ENCODE assay signal across 8 cellular contexts in the genomic region with DNA sequence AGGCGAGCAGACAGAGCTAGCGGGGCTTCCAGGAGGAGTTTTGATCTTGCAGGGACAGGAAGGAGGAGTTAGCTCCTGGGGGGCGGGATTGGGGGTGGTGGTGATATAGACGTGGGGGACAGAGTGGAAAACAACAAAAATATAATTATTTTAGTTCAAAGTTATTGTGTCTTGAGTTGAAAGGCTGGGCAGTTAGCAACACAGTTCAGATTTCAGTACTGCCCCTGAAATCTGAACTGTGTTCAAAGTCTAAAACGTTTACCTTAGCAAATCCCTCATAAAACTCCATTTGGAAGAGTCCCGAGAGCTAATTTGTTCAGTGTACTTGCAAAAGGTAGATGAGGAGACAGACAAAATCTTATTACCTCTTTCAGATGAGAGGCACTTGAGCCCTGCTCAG. TPM values are rescaled to one million over a fixed set of nuclear protein-coding genes. Genes with fewer than 3 reads are reported as not detected.
DNase-seq lines count a peak whose midpoint lies in the region; ATAC-seq and TF ChIP-seq lines count a peak whose summit lies in the region.
"Not testable (repeated sequence)": the region's sequence is repeated elsewhere in the genome, so short reads cannot be mapped to it uniquely, and the experiment has no call there.

No MANE protein-coding gene starts in this region.

- H2BK120ac ChIP-seq in neuronal stem cell (ENCODE audit: low read depth, low read length), result not testable (repeated sequence)

- H2AFZ ChIP-seq in Karpas-422 (ENCODE audit: low read length), result not testable (repeated sequence)
- H2AFZ ChIP-seq in neuronal stem cell (ENCODE audit: low read length), result peak overlapping the region; percentile 97

- not testable (repeated sequence) for H3K23ac ChIP-seq in neuronal stem cell (ENCODE audit: low read depth, low read length, poor library complexity)

- H3K36me3 ChIP-seq in CD8-positive, alpha-beta T cell (ENCODE audit: insufficient read depth, low read length); Karpas-422 (ENCODE audit: insufficient read depth, low read length); Peyer's patch; iPS-20b (ENCODE audit: insufficient read depth, low read depth, low read length); neuronal stem cell (replicated peaks in 1 of 2; ENCODE audit: control insufficient read depth in 2 of 2, insufficient read depth in 2 of 2, low read length in 2 of 2); testis (ENCODE audit: low read depth, missing control alignments): not testable (repeated sequence)

- H3K4me2 ChIP-seq in Karpas-422 (ENCODE audit: low read depth, low read length, poor library complexity, severe bottlenecking) (peak overlapping the region; percentile 95), neuronal stem cell (ENCODE audit: insufficient read depth, low read length, poor library complexity, severe bottlenecking) (peak overlapping the region; percentile 2)

- H2BK15ac ChIP-seq in neuronal stem cell (ENCODE audit: low read length), result not testable (repeated sequence)

- not testable (repeated sequence) for H3K36me3 Mint-ChIP-seq in CD8-positive, alpha-beta T cell; activated T-cell treated with anti-CD3 and anti-CD28 coated beads, Interleukin-2, amount 50 U/mL, for 4 hours (ENCODE audit: insufficient read depth)

- not testable (repeated sequence) for H3K79me1 ChIP-seq in neuronal stem cell (ENCODE audit: low read depth, low read length)

- not testable (repeated sequence) for H2BK12ac ChIP-seq in neuronal stem cell (ENCODE audit: low read length)

- H3K18ac ChIP-seq in neuronal stem cell (ENCODE audit: low read length), result not testable (repeated sequence)

- not testable (repeated sequence) for H4K91ac ChIP-seq in neuronal stem cell (ENCODE audit: low read depth, low read length, poor library complexity)

- TF ChIP-seq CTCF in CD8-positive, alpha-beta T cell (IDR thresholded peaks at IDR 0.05); Peyer's patch (IDR thresholded peaks at IDR 0.05); coronary artery (IDR thresholded peaks at IDR 0.05); testis (IDR thresholded peaks at IDR 0.05): not testable (repeated sequence)

- DNase-seq in CD8-positive, alpha-beta T cell; Karpas-422; Peyer's patch; activated T-cell treated with anti-CD3 and anti-CD28 coated beads, Interleukin-2, amount 50 U/mL, for 4 hours; coronary artery (ENCODE audit: low spot score); neuronal stem cell (ENCODE audit: low spot score); testis: not testable (repeated sequence)

- H3K9me3 ChIP-seq in CD8-positive, alpha-beta T cell (ENCODE audit: low read length); Karpas-422 (ENCODE audit: low read length); Peyer's patch; iPS-20b (ENCODE audit: insufficient read depth, low read depth, low read length); neuronal stem cell (replicated peaks in 1 of 2; ENCODE audit: control insufficient read depth in 2 of 2, insufficient read depth in 1 of 2, low read depth in 1 of 2, low read length in 2 of 2); testis: not testable (repeated sequence)

- not testable (repeated sequence) for H4K8ac ChIP-seq in neuronal stem cell (ENCODE audit: low read depth, low read length)

- TF ChIP-seq POLR2A in Peyer's patch (IDR thresholded peaks at IDR 0.05); testis (IDR thresholded peaks at IDR 0.05): not testable (repeated sequence)

- not testable (repeated sequence) for H3K9me3 Mint-ChIP-seq in CD8-positive, alpha-beta T cell; activated T-cell treated with anti-CD3 and anti-CD28 coated beads, Interleukin-2, amount 50 U/mL, for 4 hours

- not testable (repeated sequence) for H3K27me3 ChIP-seq in CD8-positive, alpha-beta T cell (ENCODE audit: insufficient read depth, low read length); Karpas-422 (ENCODE audit: low read length); Peyer's patch; iPS-20b (ENCODE audit: insufficient read depth, low read length); neuronal stem cell (ENCODE audit: control insufficient read depth in 3 of 3, insufficient read depth in 3 of 3, low read depth in 1 of 3, low read length in 3 of 3); testis

- H3K4me3 ChIP-seq in CD8-positive, alpha-beta T cell (ENCODE audit: low read depth, low read length); Karpas-422 (ENCODE audit: low read length): not testable (repeated sequence)
- peak overlapping the region in 2 of 4 donors; percentile 61 to 78 for H3K4me3 ChIP-seq in Peyer's patch
- peak overlapping the region; percentile 82 for H3K4me3 ChIP-seq in coronary artery
- H3K4me3 ChIP-seq in iPS-20b (ENCODE audit: low read length), result peak overlapping the region; percentile 57; the same call in 1 of the 2 replicates
- peak overlapping the region in 1 of 2 donors; percentile 73 for H3K4me3 ChIP-seq in neuronal stem cell (ENCODE audit: low read length in 2 of 2)
- H3K4me3 ChIP-seq in testis, result peak overlapping the region; percentile 58 to 64

- H2AK5ac ChIP-seq in neuronal stem cell (ENCODE audit: low read depth, low read length), result not testable (repeated sequence)

- H3K27ac Mint-ChIP-seq in CD8-positive, alpha-beta T cell, result not testable (repeated sequence)

- WGBS in neuronal stem cell (ENCODE audit: extremely low coverage in 2 of 2, insufficient read length in 2 of 2, insufficient replicate concordance in 1 of 2), 2 donors, result no CpG with 5 or more reads among the region's 6 CpGs
- WGBS in testis, 2 donors, result 7 to 11% methylated on average over 6 of the region's 6 CpGs

- not testable (repeated sequence) for H4K20me1 ChIP-seq in Karpas-422 (ENCODE audit: insufficient read depth, low read depth, low read length)

- not testable (repeated sequence) for ATAC-seq in CD8-positive, alpha-beta T cell; activated T-cell treated with anti-CD3 and anti-CD28 coated beads, Interleukin-2, amount 50 U/mL, for 4 hours

- POLR2A ChIA-PET in CD8-positive, alpha-beta T cell (lab: Charles Lee), result not testable (repeated sequence)

- H3K9me2 ChIP-seq in Karpas-422 (replicated peaks; ENCODE audit: insufficient read depth, low read length), result not testable (repeated sequence)

- H3K9ac ChIP-seq in Karpas-422 (ENCODE audit: low read length); iPS-20b (ENCODE audit: low read depth, low read length); neuronal stem cell (ENCODE audit: low read depth, low read length, poor library complexity): not testable (repeated sequence)

- H3K27ac ChIP-seq in CD8-positive, alpha-beta T cell (ENCODE audit: low read depth, low read length); Karpas-422 (ENCODE audit: low read length); coronary artery; iPS-20b (ENCODE audit: low read length); neuronal stem cell (replicated peaks; ENCODE audit: low read length); testis: not testable (repeated sequence)
- H3K27ac ChIP-seq in Peyer's patch, result peak overlapping the region in 3 of 4 donors; percentile 83 to 92 (median 85)

- H3K4ac ChIP-seq in neuronal stem cell (ENCODE audit: low read length), result not testable (repeated sequence)

- intact Hi-C loops in CD8-positive, alpha-beta T cell (cut with DNase I, micrococcal nuclease), result loop anchor here (5.0 kb wide), 2 partner anchors 373 to 537 kb away; partner anchors contain the start of genes CDKN1C (in 2 of the 2) and NUP98 (in 1 of the 2)
- intact Hi-C loops in testis (cut with DNase I; ENCODE audit: low total_unique reads), result not testable (repeated sequence)

- CTCF ChIA-PET in CD8-positive, alpha-beta T cell (lab: Charles Lee), result not testable (repeated sequence)

- not testable (repeated sequence) for H3K14ac ChIP-seq in neuronal stem cell (ENCODE audit: low read length)

- H3K79me2 ChIP-seq in Karpas-422 (ENCODE audit: low read length), result not testable (repeated sequence)

- H3K27me3 Mint-ChIP-seq in CD8-positive, alpha-beta T cell (ENCODE audit: low read depth), result peaks cover 11% of the 10 kb centered on the region
- H3K27me3 Mint-ChIP-seq in activated T-cell treated with anti-CD3 and anti-CD28 coated beads, Interleukin-2, amount 50 U/mL, for 4 hours (ENCODE audit: low read depth), result peaks cover 16% of the 10 kb centered on the region

- H3K4me1 ChIP-seq in CD8-positive, alpha-beta T cell (ENCODE audit: insufficient read depth, low read length); Peyer's patch; iPS-20b (ENCODE audit: insufficient read depth, low read length); neuronal stem cell (ENCODE audit: control insufficient read depth in 2 of 2, insufficient read depth in 1 of 2, low read depth in 1 of 2, low read length in 2 of 2); testis: not testable (repeated sequence)
- H3K4me1 ChIP-seq in Karpas-422 (ENCODE audit: low read length), result peaks cover 22% of the 10 kb centered on the region

- H2BK5ac ChIP-seq in neuronal stem cell (ENCODE audit: low read length), result not testable (repeated sequence)

- peak overlapping the region; percentile 95 for H3K4me3 Mint-ChIP-seq in CD8-positive, alpha-beta T cell
- H3K4me3 Mint-ChIP-seq in activated T-cell treated with anti-CD3 and anti-CD28 coated beads, Interleukin-2, amount 50 U/mL, for 4 hours, result peak overlapping the region; percentile 87

- H3K4me1 Mint-ChIP-seq in CD8-positive, alpha-beta T cell (ENCODE audit: low read depth), result peaks cover 14% of the 10 kb centered on the region
- H3K4me1 Mint-ChIP-seq in activated T-cell treated with anti-CD3 and anti-CD28 coated beads, Interleukin-2, amount 50 U/mL, for 4 hours (ENCODE audit: low read depth), result peaks cover 13% of the 10 kb centered on the region

RNA-seq across cellular contexts. Expression of gene ZNF195, which starts 45.0 kb away (rescaled TPM):
- total RNA-seq in CD8-positive, alpha-beta T cell, result 10 to 100 TPM; 25.5 to 29.1 TPM
- total RNA-seq in Karpas-422 (2014; rRNA removed; shearing (Covaris generic); ENCODE audit: low replicate concordance), result 24.1 and 79.6 TPM in 2 replicates
- 10 to 100 TPM; 36.1 to 94.1 (median 40.6) TPM for total RNA-seq in Peyer's patch
- 10 to 100 TPM; 35.5 to 44.3 (median 43.8) TPM for total RNA-seq in activated T-cell treated with anti-CD3 and anti-CD28 coated beads, Interleukin-2, amount 50 U/mL, for 4 hours
- polyA plus RNA-seq in neuronal stem cell (2013, experiment 1 of 2), result 31.7 TPM
- polyA plus RNA-seq in neuronal stem cell (2013, experiment 2 of 2), result 33.2 TPM
- total RNA-seq in testis, result 10 to 100 TPM; 14.9 to 22.7 TPM
- polyA plus RNA-seq in testis (ENCODE audit: insufficient read depth, low read depth, low replicate concordance), result 4.6 TPM
